25 cellular contexts compared by ENCODE assay signal in the genomic region with DNA sequence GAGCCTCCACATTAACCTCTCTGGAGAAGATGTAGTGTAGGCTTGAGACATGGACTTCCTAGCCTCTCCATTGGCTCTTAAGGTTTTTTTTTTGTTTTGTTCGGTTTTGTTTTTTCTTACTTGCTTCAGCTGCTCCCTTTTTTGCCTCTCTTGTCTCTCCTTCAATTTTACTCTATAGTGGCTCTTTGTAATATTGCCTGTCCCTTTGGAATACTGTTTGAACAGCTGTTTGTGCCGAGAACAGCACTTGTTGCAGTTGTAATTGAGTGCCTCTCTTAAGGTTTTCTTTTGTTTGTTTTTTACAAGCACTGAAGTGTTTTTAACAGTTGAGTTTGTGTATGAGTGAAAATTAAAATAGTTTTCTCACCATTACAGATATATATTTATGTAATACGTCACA.
A peak's percentile ranks its signal among the peaks of the same experiment; 100 is the strongest.
DNase-seq lines count a peak whose midpoint lies in the region; ATAC-seq and TF ChIP-seq lines count a peak whose summit lies in the region.
"Had no signal": no experiment of that assay in that cellular context is flagged by ENCODE, and none has a peak within 500 bp of the region (broad histone marks: within the 10 kb centered on the region; RNA-seq: fewer than 3 reads in every experiment).

No MANE protein-coding gene starts in this region.

- ATAC-seq in HG02884 (IDR thresholded peaks at IDR 0.05; ENCODE audit: unreplicated experiment) (no peak), GM18909 (IDR thresholded peaks at IDR 0.05; ENCODE audit: poor library complexity, unreplicated experiment) (no peak)
- ATAC-seq: activated CD8-positive, alpha-beta T cell treated with anti-CD3 and anti-CD28 coated beads for 36 hours; CD8-positive, alpha-beta T cell; gastrocnemius medialis; GM12878; naive thymus-derived CD4-positive, alpha-beta T cell; Panc1 had no signal

- H3K27me3 Mint-ChIP-seq in type B pancreatic cell, result no peaks in the 10 kb centered on the region
- H3K27me3 Mint-ChIP-seq: activated CD8-positive, alpha-beta T cell treated with anti-CD3 and anti-CD28 coated beads for 36 hours; activated naive CD8-positive, alpha-beta T cell treated with anti-CD3 and anti-CD28 coated beads, Interleukin-2, amount 10 ng/mL, durations not matched to agents 7 days and 5 days; dendritic cell treated with granulocyte-macrophage colony-stimulating factor and Interleukin-4, amounts not matched to agents 40 ng/mL and 50 ng/mL, for 4 days; IgD-negative memory B cell; naive thymus-derived CD4-positive, alpha-beta T cell had no signal

- DNase-seq in DMS153 (lab: John Stamatoyannopoulos, UW), result peak; percentile 93
- peak; percentile 99 for DNase-seq in NCI-H1105 treated with DMSO at 0.1 percent for 48 hours (lab: John Stamatoyannopoulos, UW)
- DNase-seq in NCI-H2107 (lab: John Stamatoyannopoulos, UW), result peak; percentile 91
- DNase-seq in NCI-H774 (lab: John Stamatoyannopoulos, UW), result peak; percentile 92
- DNase-seq in NCI-H1694 (lab: John Stamatoyannopoulos, UW), result no peak
- DNase-seq in type B pancreatic cell (ENCODE audit: extremely low spot score, unreplicated experiment), result no peak
- DNase-seq: activated CD8-positive, alpha-beta T cell treated with anti-CD3 and anti-CD28 coated beads for 36 hours; activated naive CD8-positive, alpha-beta T cell treated with anti-CD3 and anti-CD28 coated beads, Interleukin-2, amount 10 ng/mL, durations not matched to agents 7 days and 5 days; caudate nucleus; CD8-positive, alpha-beta T cell; DND-41; gastrocnemius medialis; H9; hypothalamus; left ventricle myocardium inferior; naive thymus-derived CD4-positive, alpha-beta T cell; NK-92 treated with Interleukin-12 subunit alpha and Interleukin-12 subunit beta, amount 100 ng/mL, for 24 hours; occipital lobe; T-helper 1 cell had no signal

- no peaks in the 10 kb centered on the region for H3K36me3 Mint-ChIP-seq in type B pancreatic cell
- H3K36me3 Mint-ChIP-seq: activated naive CD8-positive, alpha-beta T cell treated with anti-CD3 and anti-CD28 coated beads, Interleukin-2, amount 10 ng/mL, durations not matched to agents 7 days and 5 days; CD8-positive, alpha-beta T cell; IgD-negative memory B cell had no signal

- H3K9me3 Mint-ChIP-seq in type B pancreatic cell, result no peaks in the 10 kb centered on the region
- H3K9me3 Mint-ChIP-seq: IgD-negative memory B cell had no signal

- no peak overlapping the region for H3K27ac Mint-ChIP-seq in type B pancreatic cell
- H3K27ac Mint-ChIP-seq: activated CD8-positive, alpha-beta T cell treated with anti-CD3 and anti-CD28 coated beads for 36 hours; activated naive CD8-positive, alpha-beta T cell treated with anti-CD3 and anti-CD28 coated beads, Interleukin-2, amount 10 ng/mL, durations not matched to agents 7 days and 5 days; CD8-positive, alpha-beta T cell; dendritic cell treated with granulocyte-macrophage colony-stimulating factor and Interleukin-4, amounts not matched to agents 40 ng/mL and 50 ng/mL, for 4 days; H9; IgD-negative memory B cell; naive thymus-derived CD4-positive, alpha-beta T cell had no signal

- no peak for TF ChIP-seq CTCF in type B pancreatic cell (conservative IDR thresholded peaks at IDR 0.05)

- H3K4me3 Mint-ChIP-seq in type B pancreatic cell, result no peak overlapping the region
- H3K4me3 Mint-ChIP-seq: activated CD8-positive, alpha-beta T cell treated with anti-CD3 and anti-CD28 coated beads for 36 hours; activated naive CD8-positive, alpha-beta T cell treated with anti-CD3 and anti-CD28 coated beads, Interleukin-2, amount 10 ng/mL, durations not matched to agents 7 days and 5 days; CD8-positive, alpha-beta T cell; dendritic cell treated with granulocyte-macrophage colony-stimulating factor and Interleukin-4, amounts not matched to agents 40 ng/mL and 50 ng/mL, for 4 days; H9; IgD-negative memory B cell; naive thymus-derived CD4-positive, alpha-beta T cell had no signal

- H3K4me1 Mint-ChIP-seq in type B pancreatic cell (ENCODE audit: unreplicated experiment), result no peaks in the 10 kb centered on the region
- H3K4me1 Mint-ChIP-seq: activated naive CD8-positive, alpha-beta T cell treated with anti-CD3 and anti-CD28 coated beads, Interleukin-2, amount 10 ng/mL, durations not matched to agents 7 days and 5 days; naive thymus-derived CD4-positive, alpha-beta T cell had no signal

Comparison
In these comparisons a context has a peak if more than half of its experiments do, and no peak if none do; other contexts are left out.
1. DNase-seq: peak in DMS153 (single experiment), NCI-H1105 treated with DMSO at 0.1 percent for 48 hours (single experiment), NCI-H2107 (single experiment) and NCI-H774 (single experiment); none in NCI-H1694 (single experiment) and type B pancreatic cell (single experiment).